In genomic region chr1:3026581-3027511, GRCh38 we compare ENCODE assay signal across 22 cellular contexts. TPM values are rescaled to one million over a fixed set of nuclear protein-coding genes. Genes with fewer than 3 reads are reported as not detected.
"Had no signal": no experiment of that assay in that cellular context is flagged by ENCODE, and none has a peak within 500 bp of the region (broad histone marks: within the 10 kb centered on the region; RNA-seq: fewer than 3 reads in every experiment).

No MANE protein-coding gene starts in this region.

- H3K4me1 ChIP-seq: foreskin keratinocyte had no signal

- ATAC-seq: foreskin keratinocyte; sciatic nerve; stimulated activated naive B cell treated with anti-CD40 and anti-IgM and Interleukin-4, amounts not matched to agents 10 μg/mL and 1 μg/mL and 100 μg/mL, for 72 hours; T-cell had no signal

- H3K27me3 ChIP-seq: foreskin keratinocyte had no signal

- H3K4me3 ChIP-seq: smooth muscle cell had no signal

- H3K4me2 ChIP-seq: smooth muscle cell had no signal

- H3K27ac ChIP-seq: foreskin keratinocyte, VCaP had no signal

- DNase-seq: activated T-cell treated with anti-CD3 and anti-CD28 coated beads, Interleukin-2, amount 50 U/mL, for 1 hour; caudate nucleus; dermis blood vessel endothelial cell; effector CD8-positive, alpha-beta T cell; foreskin keratinocyte; nephron progenitor cell; nucleus accumbens; stimulated activated CD4-positive, alpha-beta T cell treated with anti-CD3 and anti-CD28 coated beads, Interleukin-2, amount 100 ng/mL, for 48 hours; stimulated activated CD8-positive, alpha-beta memory T cell treated with anti-CD3 and anti-CD28 coated beads, Interleukin-4, amount 100 ng/mL, for 48 hours; stimulated activated naive B cell treated with anti-CD40 and anti-IgM and Interleukin-4, amounts not matched to agents 10 μg/mL and 1 μg/mL and 100 μg/mL, for 72 hours had no signal

RNA-seq across cellular contexts. Expression of gene ACTRT2, which starts 5.6 kb away (rescaled TPM):
- total RNA-seq: activated T-helper 2 cell treated with anti-CD3 and anti-CD28 coated beads, Interferon-gamma antibody, Interleukin-2, Interleukin-4, amounts not matched to agents 10 μg/mL and 5 μg/mL and 100 μg/mL, durations not matched to agents 14 hours and 24 hours and 36 hours; aorta; dermis blood vessel endothelial cell; foreskin keratinocyte; glomerular endothelial cell; liver; sciatic nerve; smooth muscle cell; T-cell; temporal lobe; ureter had no signal
- polyA plus RNA-seq: adipose tissue, aorta, esophagus, foreskin keratinocyte, liver, smooth muscle cell had no signal

RNA-seq across cellular contexts. Expression of gene PRDM16, which starts 42.2 kb away (rescaled TPM):
- total RNA-seq: activated T-helper 2 cell treated with anti-CD3 and anti-CD28 coated beads, Interferon-gamma antibody, Interleukin-2, Interleukin-4, amounts not matched to agents 10 μg/mL and 5 μg/mL and 100 μg/mL, durations not matched to agents 14 hours and 24 hours and 36 hours; dermis blood vessel endothelial cell had no signal
